In genomic region chr20:46309945-46310344, GRCh38 we compare ENCODE assay signal across 17 cellular contexts. TPM values are rescaled to one million over a fixed set of nuclear protein-coding genes. Genes with fewer than 3 reads are reported as not detected.
DNase-seq lines count a peak whose midpoint lies in the region; ATAC-seq, FAIRE-seq and TF ChIP-seq lines count a peak whose summit lies in the region.
"Had no signal": no experiment of that assay in that cellular context is flagged by ENCODE, and none has a peak within 500 bp of the region (broad histone marks: within the 10 kb centered on the region; RNA-seq: fewer than 3 reads in every experiment).

No MANE protein-coding gene starts in this region.

- CTCF ChIA-PET in Caco-2 (lab: Charles Lee) = no interaction called here

- peaks cover 25% of the 10 kb centered on the region for H3K27me3 ChIP-seq in Caco-2 (replicated peaks; ENCODE audit: control insufficient read depth, insufficient read depth, low read length)
- H3K27me3 ChIP-seq in breast epithelium = peaks cover 2 to 88% of the 10 kb centered on the region in 2 donors

- no peak for TF ChIP-seq POLR2A in breast epithelium (IDR thresholded peaks at IDR 0.05)

- H3K36me3 ChIP-seq in Caco-2 (ENCODE audit: control insufficient read depth, insufficient read depth, low read length) (no peaks in the 10 kb centered on the region), breast epithelium (no peaks in the 10 kb centered on the region)

- H3K27ac Mint-ChIP-seq in Caco-2 (ENCODE audit: unreplicated experiment) = no peak overlapping the region
- H3K27ac Mint-ChIP-seq in endothelial cell (ENCODE audit: unreplicated experiment) = no peak overlapping the region
- H3K27ac Mint-ChIP-seq in nephron progenitor cell = no peak overlapping the region
- H3K27ac Mint-ChIP-seq: CD14-positive monocyte, H9, IgD-negative memory B cell had no signal

- H3K9me3 ChIP-seq in Caco-2 (no peaks in the 10 kb centered on the region), breast epithelium (no peaks in the 10 kb centered on the region)
- H3K9me3 ChIP-seq: A549 had no signal

- no peak for DNase-seq in activated T-cell treated with anti-CD3 and anti-CD28 coated beads, Interleukin-2, amount 50 U/mL, for 4 hours
- DNase-seq in activated T-cell treated with anti-CD3 and anti-CD28 coated beads for 4 hours = no peak
- DNase-seq in Caco-2 = no peak
- DNase-seq in endothelial cell (ENCODE audit: low spot score) = no peak
- no peak for DNase-seq in nephron progenitor cell
- DNase-seq in GM19239 (ENCODE audit: insufficient read length, low spot score) = no peak
- DNase-seq in breast epithelium (ENCODE audit: low spot score in 2 of 2) = no peak
- DNase-seq: H9, NCI-H1930, NCI-H2171, NCI-H446 treated with DMSO at 0.1 percent for 48 hours, NCI-H774 had no signal

- H3K4me1 ChIP-seq in Caco-2 = peaks cover 15% of the 10 kb centered on the region
- peaks cover 3 to 13% of the 10 kb centered on the region in 2 donors for H3K4me1 ChIP-seq in breast epithelium

- FAIRE-seq in GM19239 (lab: Jason Lieb, UNC) = no peak
- FAIRE-seq: A549 had no signal

- H3K9me3 Mint-ChIP-seq in activated T-cell treated with anti-CD3 and anti-CD28 coated beads, Interleukin-2, amount 50 U/mL, for 4 hours = no peaks in the 10 kb centered on the region
- H3K9me3 Mint-ChIP-seq in Caco-2 (ENCODE audit: unreplicated experiment) (no peaks in the 10 kb centered on the region), endothelial cell (ENCODE audit: unreplicated experiment) (no peaks in the 10 kb centered on the region), nephron progenitor cell (no peaks in the 10 kb centered on the region)
- H3K9me3 Mint-ChIP-seq: H9, IgD-negative memory B cell had no signal

- TF ChIP-seq CTCF in Caco-2 (IDR thresholded peaks at IDR 0.05; ENCODE audit: insufficient read depth in 1 of 2, low read depth in 1 of 2, low read length in 1 of 2, severe bottlenecking in 1 of 2, unreplicated experiment in 1 of 2) (no peak), endothelial cell (IDR thresholded peaks at IDR 0.05; ENCODE audit: unreplicated experiment) (no peak), nephron progenitor cell (IDR thresholded peaks at IDR 0.05) (no peak), breast epithelium (IDR thresholded peaks at IDR 0.05) (no peak)

- no peak overlapping the region for H3K4me3 ChIP-seq in Caco-2 (ENCODE audit: low read depth, low read length)
- no peak overlapping the region for H3K4me3 ChIP-seq in breast epithelium
- H3K4me3 ChIP-seq: A549 had no signal

- BruUV-seq in Caco-2 (replicated peaks; lab: Mats Ljungman, UMichigan) = no TSS peak

- no peak overlapping the region for H3K27ac ChIP-seq in breast epithelium
- H3K27ac ChIP-seq: A549 had no signal

- H3K4me3 Mint-ChIP-seq in activated T-cell treated with anti-CD3 and anti-CD28 coated beads, Interleukin-2, amount 50 U/mL, for 4 hours = peak overlapping the region; percentile 30
- peak overlapping the region; percentile 1 for H3K4me3 Mint-ChIP-seq in Caco-2 (ENCODE audit: unreplicated experiment)
- peak overlapping the region; percentile 14 for H3K4me3 Mint-ChIP-seq in endothelial cell (ENCODE audit: unreplicated experiment)
- H3K4me3 Mint-ChIP-seq in nephron progenitor cell = peak overlapping the region; percentile 39

- no peak for ATAC-seq in activated T-cell treated with anti-CD3 and anti-CD28 coated beads, Interleukin-2, amount 50 U/mL, for 4 hours
- no peak for ATAC-seq in GM21717 (IDR thresholded peaks at IDR 0.05; ENCODE audit: unreplicated experiment)
- ATAC-seq: A549 had no signal

- peaks cover 74% of the 10 kb centered on the region for H3K27me3 Mint-ChIP-seq in activated T-cell treated with anti-CD3 and anti-CD28 coated beads, Interleukin-2, amount 50 U/mL, for 4 hours (ENCODE audit: low read depth)
- H3K27me3 Mint-ChIP-seq in Caco-2 (ENCODE audit: insufficient read depth, unreplicated experiment) (peaks cover 46% of the 10 kb centered on the region), endothelial cell (ENCODE audit: unreplicated experiment) (peaks cover 36% of the 10 kb centered on the region), nephron progenitor cell (ENCODE audit: low read depth, poor library complexity) (peaks cover 95% of the 10 kb centered on the region)

- POLR2A ChIA-PET in Caco-2 (lab: Charles Lee) = no interaction called here

- H3K4me1 Mint-ChIP-seq in activated T-cell treated with anti-CD3 and anti-CD28 coated beads, Interleukin-2, amount 50 U/mL, for 4 hours (ENCODE audit: low read depth) = peaks cover 11% of the 10 kb centered on the region
- peaks cover 15% of the 10 kb centered on the region for H3K4me1 Mint-ChIP-seq in Caco-2 (ENCODE audit: low read depth, unreplicated experiment)
- H3K4me1 Mint-ChIP-seq in endothelial cell (ENCODE audit: unreplicated experiment) = peaks cover 19% of the 10 kb centered on the region
- H3K4me1 Mint-ChIP-seq in nephron progenitor cell = peaks cover 7% of the 10 kb centered on the region

- intact Hi-C loops in Caco-2 (cut with micrococcal nuclease; ENCODE audit: unreplicated experiment) = loop anchor here (5.0 kb wide), 2 partner anchors 52 to 178 kb away; no protein-coding TSS in a partner anchor
- intact Hi-C loops in breast epithelium (cut with DNase I; ENCODE audit: low total_unique reads) = no loop called here

- no peaks in the 10 kb centered on the region for H3K36me3 Mint-ChIP-seq in activated T-cell treated with anti-CD3 and anti-CD28 coated beads, Interleukin-2, amount 50 U/mL, for 4 hours (ENCODE audit: insufficient read depth)
- no peaks in the 10 kb centered on the region for H3K36me3 Mint-ChIP-seq in Caco-2 (ENCODE audit: insufficient read depth, unreplicated experiment)
- peaks cover 3% of the 10 kb centered on the region for H3K36me3 Mint-ChIP-seq in endothelial cell (ENCODE audit: low read depth, unreplicated experiment)
- H3K36me3 Mint-ChIP-seq in nephron progenitor cell (ENCODE audit: low read depth) = no peaks in the 10 kb centered on the region

RNA-seq across cellular contexts. Expression of gene CDH22, which starts 1.6 kb away (rescaled TPM):
- not detected for total RNA-seq in activated T-cell treated with anti-CD3 and anti-CD28 coated beads, Interleukin-2, amount 50 U/mL, for 4 hours
- total RNA-seq in Caco-2 (2022) (0.11 TPM in 1 of 2 replicates, not detected in the other), endothelial cell (ENCODE audit: unreplicated experiment) (1.3 TPM), breast epithelium (under 1 TPM; 0.15 to 0.66 (median 0.16) TPM)
- total RNA-seq: H9, HT1080 had no signal
